In genomic region chr10:128875955-128876354, GRCh38 we compare ENCODE assay signal across 15 cellular contexts.
DNase-seq lines count a peak whose midpoint lies in the region; ATAC-seq and TF ChIP-seq lines count a peak whose summit lies in the region.
"Had no signal": no experiment of that assay in that cellular context is flagged by ENCODE, and none has a peak within 500 bp of the region (broad histone marks: within the 10 kb centered on the region; RNA-seq: fewer than 3 reads in every experiment).

No MANE protein-coding gene starts in this region.

- POLR2A ChIA-PET in naive thymus-derived CD4-positive, alpha-beta T cell (lab: Charles Lee), result no interaction called here
- POLR2A ChIA-PET in CD8-positive, alpha-beta T cell (lab: Charles Lee), result no interaction called here

- intact Hi-C loops in Right ventricle myocardium inferior (cut with DNase I), result no loop called here
- intact Hi-C loops in cardiac septum (cut with DNase I), result no loop called here
- intact Hi-C loops in naive thymus-derived CD4-positive, alpha-beta T cell (cut with micrococcal nuclease), result no loop called here
- intact Hi-C loops in CD8-positive, alpha-beta T cell (cut with DNase I, micrococcal nuclease), result no loop called here

- H3K9me3 Mint-ChIP-seq in naive thymus-derived CD4-positive, alpha-beta T cell, result peaks cover 0 to 2% (median 0%) of the 10 kb centered on the region in 11 donors
- H3K9me3 Mint-ChIP-seq in CD8-positive, alpha-beta T cell, result no peaks in the 10 kb centered on the region

- DNase-seq in Right ventricle myocardium inferior (ENCODE audit: missing footprints) (no peak), cardiac septum (ENCODE audit: low spot score) (no peak), foreskin keratinocyte (peak; percentile 20 to 59), omental fat pad (ENCODE audit: low spot score) (no peak), GM13976 (ENCODE audit: low spot score) (no peak), NCI-H187 treated with DMSO at 0.1 percent for 48 hours (lab: John Stamatoyannopoulos, UW) (no peak)
- no peak for DNase-seq in naive thymus-derived CD4-positive, alpha-beta T cell
- DNase-seq in CD8-positive, alpha-beta T cell, result no peak
- DNase-seq: activated CD4-positive, alpha-beta T cell treated with anti-CD3 and anti-CD28 coated beads for 36 hours; NCI-H2171; NK-92 treated with Interleukin-12 subunit alpha and Interleukin-12 subunit beta, amount 100 ng/mL, for 24 hours; stimulated activated CD4-positive, alpha-beta T cell treated with anti-CD3 and anti-CD28 coated beads, Interleukin-2, amount 100 ng/mL, for 24 hours; stimulated activated CD8-positive, alpha-beta memory T cell treated with anti-CD3 and anti-CD28 coated beads, Interleukin-4, amount 100 ng/mL, for 48 hours; T-helper 9 cell; upper lobe of right lung had no signal

- no peak overlapping the region for H3K4me3 Mint-ChIP-seq in naive thymus-derived CD4-positive, alpha-beta T cell
- no peak overlapping the region for H3K4me3 Mint-ChIP-seq in CD8-positive, alpha-beta T cell
- H3K4me3 Mint-ChIP-seq: activated CD4-positive, alpha-beta T cell treated with anti-CD3 and anti-CD28 coated beads for 36 hours had no signal

- TF ChIP-seq CTCF in foreskin keratinocyte (conservative IDR thresholded peaks at IDR 0.05) (no peak), omental fat pad (IDR thresholded peaks at IDR 0.05) (no peak), GM13976 (IDR thresholded peaks at IDR 0.05; ENCODE audit: borderline replicate concordance, control extremely low read depth, extremely low read depth, insufficient read depth, missing control alignments) (no peak)
- no peak for TF ChIP-seq CTCF in CD8-positive, alpha-beta T cell (IDR thresholded peaks at IDR 0.05)

- no peaks in the 10 kb centered on the region for H3K4me1 Mint-ChIP-seq in naive thymus-derived CD4-positive, alpha-beta T cell
- no peaks in the 10 kb centered on the region for H3K4me1 Mint-ChIP-seq in CD8-positive, alpha-beta T cell (ENCODE audit: low read depth)
- H3K4me1 Mint-ChIP-seq: activated CD4-positive, alpha-beta T cell treated with anti-CD3 and anti-CD28 coated beads for 36 hours had no signal

- H3K36me3 Mint-ChIP-seq in naive thymus-derived CD4-positive, alpha-beta T cell, result no peaks in the 10 kb centered on the region
- no peaks in the 10 kb centered on the region for H3K36me3 Mint-ChIP-seq in CD8-positive, alpha-beta T cell

- no peaks in the 10 kb centered on the region for H3K9me3 ChIP-seq in naive thymus-derived CD4-positive, alpha-beta T cell (ENCODE audit: control insufficient read depth in 2 of 3, low read length in 3 of 3)
- no peaks in the 10 kb centered on the region for H3K9me3 ChIP-seq in CD8-positive, alpha-beta T cell (ENCODE audit: low read length)
- H3K9me3 ChIP-seq: upper lobe of right lung had no signal

- no peaks in the 10 kb centered on the region for H3K27me3 ChIP-seq in foreskin keratinocyte
- no peaks in the 10 kb centered on the region for H3K27me3 ChIP-seq in naive thymus-derived CD4-positive, alpha-beta T cell (ENCODE audit: control insufficient read depth in 2 of 2, insufficient read depth in 2 of 2, low read length in 2 of 2)
- H3K27me3 ChIP-seq in CD8-positive, alpha-beta T cell (ENCODE audit: insufficient read depth, low read length), result no peaks in the 10 kb centered on the region
- H3K27me3 ChIP-seq: upper lobe of right lung had no signal

- ATAC-seq in Right ventricle myocardium inferior (peak; percentile 77), foreskin keratinocyte (peak; percentile 33), omental fat pad (ENCODE audit: low FRiP score) (peak; percentile 94)
- no peak for ATAC-seq in naive thymus-derived CD4-positive, alpha-beta T cell
- ATAC-seq in CD8-positive, alpha-beta T cell, result no peak
- ATAC-seq: activated CD4-positive, alpha-beta T cell treated with anti-CD3 and anti-CD28 coated beads for 36 hours; upper lobe of right lung had no signal

- H3K27ac Mint-ChIP-seq in naive thymus-derived CD4-positive, alpha-beta T cell, result no peak overlapping the region
- no peak overlapping the region for H3K27ac Mint-ChIP-seq in CD8-positive, alpha-beta T cell
- H3K27ac Mint-ChIP-seq: activated CD4-positive, alpha-beta T cell treated with anti-CD3 and anti-CD28 coated beads for 36 hours had no signal

- no peak overlapping the region for H3K4me3 ChIP-seq in naive thymus-derived CD4-positive, alpha-beta T cell (ENCODE audit: low read length)
- no peak overlapping the region for H3K4me3 ChIP-seq in CD8-positive, alpha-beta T cell (ENCODE audit: low read depth, low read length)
- H3K4me3 ChIP-seq: upper lobe of right lung had no signal

- in situ Hi-C loops in GM13976 (cut with MboI; ENCODE audit: low sequenced_read_pairs, unreplicated experiment), result no loop called here

- CTCF ChIA-PET in naive thymus-derived CD4-positive, alpha-beta T cell (lab: Charles Lee), result no interaction called here
- CTCF ChIA-PET in CD8-positive, alpha-beta T cell (lab: Charles Lee), result no interaction called here

- no peaks in the 10 kb centered on the region for H3K36me3 ChIP-seq in naive thymus-derived CD4-positive, alpha-beta T cell (ENCODE audit: control insufficient read depth in 2 of 3, insufficient read depth in 3 of 3, low read length in 3 of 3)
- H3K36me3 ChIP-seq in CD8-positive, alpha-beta T cell (ENCODE audit: insufficient read depth, low read length), result no peaks in the 10 kb centered on the region
- H3K36me3 ChIP-seq: upper lobe of right lung had no signal

- H3K27ac ChIP-seq in foreskin keratinocyte, result no peak overlapping the region
- H3K27ac ChIP-seq in naive thymus-derived CD4-positive, alpha-beta T cell (ENCODE audit: low read depth, low read length), result no peak overlapping the region
- no peak overlapping the region for H3K27ac ChIP-seq in CD8-positive, alpha-beta T cell (ENCODE audit: low read depth, low read length)
- H3K27ac ChIP-seq: upper lobe of right lung had no signal

- H3K27me3 Mint-ChIP-seq in naive thymus-derived CD4-positive, alpha-beta T cell, result peaks cover 0 to 20% (median 8%) of the 10 kb centered on the region in 5 donors
- peaks cover 1% of the 10 kb centered on the region for H3K27me3 Mint-ChIP-seq in CD8-positive, alpha-beta T cell (ENCODE audit: low read depth)

- no peaks in the 10 kb centered on the region for H3K4me1 ChIP-seq in foreskin keratinocyte
- no peaks in the 10 kb centered on the region for H3K4me1 ChIP-seq in naive thymus-derived CD4-positive, alpha-beta T cell (ENCODE audit: control insufficient read depth in 2 of 2, insufficient read depth in 2 of 2, low read length in 2 of 2)
- no peaks in the 10 kb centered on the region for H3K4me1 ChIP-seq in CD8-positive, alpha-beta T cell (ENCODE audit: insufficient read depth, low read length)
- H3K4me1 ChIP-seq: upper lobe of right lung had no signal

Comparison
In these comparisons a context has a peak if more than half of its experiments do, and no peak if none do; other contexts are left out.
1. ATAC-seq: peak in Right ventricle myocardium inferior (single experiment), foreskin keratinocyte (single experiment) and omental fat pad (single experiment); none in naive thymus-derived CD4-positive, alpha-beta T cell (single experiment) and CD8-positive, alpha-beta T cell (single experiment).
2. DNase-seq: peak in foreskin keratinocyte (2 of 2); none in Right ventricle myocardium inferior (single experiment), cardiac septum (single experiment), omental fat pad (single experiment), GM13976 (single experiment), NCI-H187 treated with DMSO at 0.1 percent for 48 hours (single experiment), naive thymus-derived CD4-positive, alpha-beta T cell (0 of 9) and CD8-positive, alpha-beta T cell (0 of 7).